In the genomic region with DNA sequence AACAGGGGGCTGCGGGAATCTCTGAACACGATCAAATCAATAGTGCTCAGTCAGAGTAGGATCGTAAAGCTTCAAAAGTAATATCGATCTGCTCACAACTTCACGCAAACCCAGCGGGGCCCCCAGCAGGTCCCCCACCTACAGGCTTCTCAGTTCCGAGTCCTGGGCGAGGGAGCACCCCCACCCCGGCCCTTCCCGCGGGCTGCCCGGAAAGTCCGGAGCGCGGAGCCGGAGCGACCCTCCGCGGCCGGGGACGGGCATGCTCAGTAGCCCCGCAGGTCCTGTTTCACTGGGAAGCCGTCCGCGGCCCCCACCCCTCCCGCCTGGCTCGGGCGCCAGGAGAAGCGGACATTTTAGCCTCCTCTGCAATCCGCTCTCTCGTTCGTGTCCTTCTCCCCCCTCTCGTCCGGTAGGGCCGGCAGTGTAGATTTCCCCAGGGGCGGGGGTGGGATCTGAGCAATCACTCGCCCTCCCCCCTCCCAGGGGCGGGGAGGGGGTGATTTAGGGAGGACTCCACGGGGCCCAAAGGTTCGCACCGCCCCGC, we compare ENCODE assay signal across 8 cellular contexts. TPM values are rescaled to one million over a fixed set of nuclear protein-coding genes. Genes with fewer than 3 reads are reported as not detected.
DNase-seq lines count a peak whose midpoint lies in the region; ATAC-seq, FAIRE-seq and TF ChIP-seq lines count a peak whose summit lies in the region.

No MANE protein-coding gene starts in this region.

- H4K20me1 ChIP-seq in K562 (replicated peaks; ENCODE audit: control insufficient read depth, insufficient read depth, low read length) (0 out of 2 replicates have a peak, but pooled peaks cover under 1% of the 10 kb centered on the region), hepatocyte (ENCODE audit: insufficient read depth, poor library complexity, severe bottlenecking) (no peaks in the 10 kb centered on the region)

- in situ Hi-C loops in HAP-1 (cut with MboI; ENCODE audit: low sequenced_read_pairs), result no loop called here
- in situ Hi-C loops in K562 (cut with MboI), result no loop called here

- TF ChIP-seq EP300 in K562 (IDR thresholded peaks at IDR 0.05; ENCODE audit: low read length), result 0 out of 2 replicates have a peak, but pooled peaks have one; percentile 33

- POLR2A ChIA-PET in K562 (lab: Yijun Ruan, JAX), result interaction anchor here (0.5 to 3.6 kb wide), 24 partner anchors 7 to 1602 kb away, joined by 3 to 21 read pairs (median 4); a partner anchor contains a TSS

- no peaks in the 10 kb centered on the region for H3K9me1 ChIP-seq in K562 (ENCODE audit: control insufficient read depth, insufficient read depth, low read length)

- H3K36me3 ChIP-seq in HAP-1 (replicated peaks) (no peaks in the 10 kb centered on the region), K562 (ENCODE audit: control insufficient read depth, insufficient read depth, low read length) (no peaks in the 10 kb centered on the region), hepatocyte (replicated peaks; ENCODE audit: insufficient read depth, low read depth) (no peaks in the 10 kb centered on the region), prostate gland (no peaks in the 10 kb centered on the region)

- ATAC-seq in K562 (peak; percentile 65), GM18867 (IDR thresholded peaks at IDR 0.05; ENCODE audit: unreplicated experiment) (no peak)

- H3K9me2 ChIP-seq in hepatocyte (replicated peaks; ENCODE audit: insufficient read depth), result no peaks in the 10 kb centered on the region

- peak; percentile 42 to 55 for TF ChIP-seq RAD21 in K562 (CRISPR knock-in tag; conservative IDR thresholded peaks at IDR 0.05 in 1 of 2, IDR thresholded peaks at IDR 0.05 in 1 of 2)

- 1% methylated on average over 36 of the region's 42 CpGs for WGBS in K562 (ENCODE audit: insufficient coverage, low coverage, missing lambda C conversion rate)
- 1% methylated on average over 28 of the region's 42 CpGs for WGBS in hepatocyte (ENCODE audit: low lambda C conversion rate, missing lambda C conversion rate)
- under 1% methylated on average over 34 of the region's 42 CpGs for WGBS in prostate gland

- BruUV-seq in K562 (replicated peaks; lab: Mats Ljungman, UMichigan), result no TSS peak

- H3K27ac ChIP-seq in K562 (ENCODE audit: extremely low read depth, low read depth, low read length) (peak overlapping the region; percentile 94), hepatocyte (peak overlapping the region; percentile 93), prostate gland (peak overlapping the region; percentile 95 to 96)

- TF ChIP-seq CTCF in K562 (IDR thresholded peaks at IDR 0.05 in 2 of 3, conservative IDR thresholded peaks at IDR 0.05 in 1 of 3; ENCODE audit: insufficient read depth in 2 of 3, low read depth in 1 of 3, low read length in 3 of 3) (peak in 1 of 3 experiments; percentile 16; a peak in 1 of 6 replicates), hepatocyte (IDR thresholded peaks at IDR 0.05; ENCODE audit: poor library complexity) (no peak), prostate gland (IDR thresholded peaks at IDR 0.05) (peak in 2 of 4 experiments; percentile 20 to 32)

- H3K79me2 ChIP-seq in K562 (ENCODE audit: control insufficient read depth, insufficient read depth, low read length), result peaks cover 32% of the 10 kb centered on the region
- H3K79me2 ChIP-seq in hepatocyte, result peaks cover 12% of the 10 kb centered on the region

- H3K4me2 ChIP-seq in K562 (ENCODE audit: insufficient read depth, low read length) (peak overlapping the region; percentile 87), hepatocyte (peak overlapping the region; percentile 77)

- H2AFZ ChIP-seq in K562 (ENCODE audit: low read depth, low read length) (peak overlapping the region; percentile 75), hepatocyte (peak overlapping the region; percentile 49)

- TF ChIP-seq POLR2A in K562 (conservative IDR thresholded peaks at IDR 0.05), result no peak
- TF ChIP-seq POLR2A in prostate gland (IDR thresholded peaks at IDR 0.05), result peak; percentile 39

- no peaks in the 10 kb centered on the region for H3K27me3 ChIP-seq in HAP-1 (ENCODE audit: low read depth)
- H3K27me3 ChIP-seq in K562 (ENCODE audit: control insufficient read depth in 2 of 2, insufficient read depth in 2 of 2, low read length in 2 of 2), result no peaks in the 10 kb centered on the region
- no peaks in the 10 kb centered on the region for H3K27me3 ChIP-seq in hepatocyte
- H3K27me3 ChIP-seq in prostate gland (replicated peaks; ENCODE audit: insufficient read depth), result no peaks in the 10 kb centered on the region

- no peaks in the 10 kb centered on the region for H3K9me3 ChIP-seq in HAP-1
- no peaks in the 10 kb centered on the region for H3K9me3 ChIP-seq in K562 (replicated peaks; ENCODE audit: control insufficient read depth, insufficient read depth, low read depth, low read length)
- H3K9me3 ChIP-seq in hepatocyte (ENCODE audit: low read depth), result no peaks in the 10 kb centered on the region
- H3K9me3 ChIP-seq in prostate gland, result no peaks in the 10 kb centered on the region

- peak; percentile 60 for DNase-seq in DMS53 treated with DMSO at 0.1 percent for 48 hours (lab: John Stamatoyannopoulos, UW; ENCODE audit: unreplicated experiment)
- DNase-seq in HAP-1 (ENCODE audit: low spot score in 2 of 2), result peak; percentile 70 to 89
- peak; percentile 79 for DNase-seq in NCI-H1105 treated with DMSO at 0.1 percent for 48 hours (lab: John Stamatoyannopoulos, UW)
- peak; percentile 89 for DNase-seq in SW480 (ENCODE audit: low spot score)
- peak; percentile 88 to 94 (median 90) for DNase-seq in K562 (ENCODE audit: extremely low read depth in 1 of 4, low spot score in 3 of 4)
- DNase-seq in hepatocyte (ENCODE audit: low spot score), result peak; percentile 93
- peak; percentile 86 for DNase-seq in prostate gland (ENCODE audit: low spot score)

- H3K4me1 ChIP-seq in HAP-1, result peaks cover 26% of the 10 kb centered on the region
- H3K4me1 ChIP-seq in K562 (replicated peaks in 1 of 2; ENCODE audit: control insufficient read depth in 2 of 2, insufficient read depth in 2 of 2, low read length in 2 of 2), result peaks cover 23 to 49% of the 10 kb centered on the region in 2 experiments; a peak in 4 of 5 replicates
- H3K4me1 ChIP-seq in hepatocyte (ENCODE audit: insufficient read depth), result peaks cover 5% of the 10 kb centered on the region
- no peaks in the 10 kb centered on the region for H3K4me1 ChIP-seq in prostate gland (replicated peaks)

- CTCF ChIA-PET in K562 (lab: Yijun Ruan, JAX; ENCODE audit: low intra/inter-chr PET ratio), result interaction anchor here (0.6 to 1.2 kb wide), 2 partner anchors 53 to 116 kb away, joined by 4 to 5 read pairs; no protein-coding TSS in a partner anchor

- peak overlapping the region; percentile 67 for H3K4me3 ChIP-seq in HAP-1
- H3K4me3 ChIP-seq in K562, result peak overlapping the region; percentile 65
- peak overlapping the region; percentile 37 for H3K4me3 ChIP-seq in hepatocyte
- peak overlapping the region; percentile 85 to 90 for H3K4me3 ChIP-seq in prostate gland

- peak overlapping the region; percentile 78 to 91 for H3K9ac ChIP-seq in K562 (ENCODE audit: insufficient read depth in 1 of 2, low read depth in 2 of 2, low read length in 2 of 2)

- FAIRE-seq in K562 (lab: Jason Lieb, UNC), result peak; percentile 23

- intact Hi-C loops in K562 (cut with micrococcal nuclease), result loop anchor here (2.0 to 10.0 kb wide), 3 partner anchors 77 to 371 kb away; no protein-coding TSS in a partner anchor
- intact Hi-C loops in prostate gland (cut with DNase I), result loop anchor here (2.0 to 10.0 kb wide), 3 partner anchors 117 to 381 kb away; a partner anchor contains a TSS

TF ChIP-seq in K562, 482 proteins besides CTCF, POLR2A, EP300 and RAD21 (continues in another document):
- TF ChIP-seq ZKSCAN1 (IDR thresholded peaks at IDR 0.05; ENCODE audit: low read depth, low read length), result peak; percentile 77
- peak; percentile 4; the same call in 1 of the 2 replicates for TF ChIP-seq POLR2AphosphoS5 (IDR thresholded peaks at IDR 0.05; ENCODE audit: control insufficient read depth, insufficient read depth, low read depth, low read length)
- TF ChIP-seq CEBPB (tag; IDR thresholded peaks at IDR 0.05), result no peak
- TF ChIP-seq KDM2B (CRISPR knock-in tag; IDR thresholded peaks at IDR 0.05), result 0 out of 2 replicates have a peak, but pooled peaks have one; percentile 72
- TF ChIP-seq, protein P1, sequence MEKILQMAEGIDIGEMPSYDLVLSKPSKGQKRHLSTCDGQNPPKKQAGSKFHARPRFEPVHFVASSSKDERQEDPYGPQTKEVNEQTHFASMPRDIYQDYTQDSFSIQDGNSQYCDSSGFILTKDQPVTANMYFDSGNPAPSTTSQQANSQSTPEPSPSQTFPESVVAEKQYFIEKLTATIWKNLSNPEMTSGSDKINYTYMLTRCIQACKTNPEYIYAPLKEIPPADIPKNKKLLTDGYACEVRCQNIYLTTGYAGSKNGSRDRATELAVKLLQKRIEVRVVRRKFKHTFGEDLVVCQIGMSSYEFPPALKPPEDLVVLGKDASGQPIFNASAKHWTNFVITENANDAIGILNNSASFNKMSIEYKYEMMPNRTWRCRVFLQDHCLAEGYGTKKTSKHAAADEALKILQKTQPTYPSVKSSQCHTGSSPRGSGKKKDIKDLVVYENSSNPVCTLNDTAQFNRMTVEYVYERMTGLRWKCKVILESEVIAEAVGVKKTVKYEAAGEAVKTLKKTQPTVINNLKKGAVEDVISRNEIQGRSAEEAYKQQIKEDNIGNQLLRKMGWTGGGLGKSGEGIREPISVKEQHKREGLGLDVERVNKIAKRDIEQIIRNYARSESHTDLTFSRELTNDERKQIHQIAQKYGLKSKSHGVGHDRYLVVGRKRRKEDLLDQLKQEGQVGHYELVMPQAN (IDR thresholded peaks at IDR 0.05; ENCODE audit: borderline replicate concordance), result no peak

RNA-seq across cellular contexts. Expression of a gene that starts 3.3 kb away (rescaled TPM):
- 32.9 and 55.4 TPM in 2 replicates for total RNA-seq in K562 (2011; cell fraction: chromatin; rRNA removed; ENCODE audit: low replicate concordance)
- 16.8 and 20.1 TPM in 2 replicates for total RNA-seq in K562 (2011; cell fraction: nucleolus; rRNA removed)
- total RNA-seq in K562 (2011; cell fraction: nucleoplasm; rRNA removed), result 32.7 and 48.2 TPM in 2 replicates
- total RNA-seq in K562 (2014; rRNA removed) (7.8 and 9.5 TPM in 2 replicates), K562 (2014; rRNA removed; fragmentation: Illumina TruSeq; extraction: Trizol) (14.1 and 14.8 TPM in 2 replicates), K562 (2015; rRNA removed; fragmentation: Illumina TruSeq; extraction: Trizol) (10.2 and 10.7 TPM in 2 replicates), K562 (2021) (42.6 and 50.8 TPM in 2 replicates), hepatocyte (11.8 and 14.1 TPM in 2 replicates), prostate gland (10 to 100 TPM; 23.7 to 27.1 TPM)
- polyA plus RNA-seq in K562 (2011; rRNA removed) (15.3 and 16.5 TPM in 2 replicates), K562 (2014; fragmentation: Illumina TruSeq; extraction: Trizol) (40.9 and 42.6 TPM in 2 replicates), K562 (2014; fragmentation: Nextera tagmentation; extraction: Ambion mirVana) (1 to 10 TPM; 4.6 to 6.4 TPM), K562 (2014; rRNA removed) (17.9 and 21.2 TPM in 2 replicates), hepatocyte (12.7 and 17.7 TPM in 2 replicates)
- 18.1 and 23.5 TPM in 2 replicates for polyA plus RNA-seq in K562 (2011; cell fraction: cytosol; rRNA removed)
- 20.4 and 30.3 TPM in 2 replicates for polyA plus RNA-seq in K562 (2011; cell fraction: nucleus; rRNA removed)
- 22.1 and 26.6 TPM in 2 replicates for polyA plus RNA-seq in K562 (2012)
- 16.7 and 18.3 TPM in 2 replicates for polyA minus RNA-seq in K562 (2011; rRNA and poly(A)+ RNA removed)
- polyA minus RNA-seq in K562 (2011; cell fraction: cytosol; rRNA and poly(A)+ RNA removed), result 22.5 and 22.8 TPM in 2 replicates
- 6.9 and 9.3 TPM in 2 replicates for polyA minus RNA-seq in K562 (2011; cell fraction: nucleus; rRNA and poly(A)+ RNA removed)

Comparison
In these comparisons a context has a peak if more than half of its experiments do, and no peak if none do; other contexts are left out.
1. H3K4me3 ChIP-seq: peak in every context shown above with its lines; median percentile 88 in prostate gland; 67 in HAP-1; 65 in K562; 37 in hepatocyte.